Comparison of ENCODE assay signal across 9 cellular contexts in the genomic region with DNA sequence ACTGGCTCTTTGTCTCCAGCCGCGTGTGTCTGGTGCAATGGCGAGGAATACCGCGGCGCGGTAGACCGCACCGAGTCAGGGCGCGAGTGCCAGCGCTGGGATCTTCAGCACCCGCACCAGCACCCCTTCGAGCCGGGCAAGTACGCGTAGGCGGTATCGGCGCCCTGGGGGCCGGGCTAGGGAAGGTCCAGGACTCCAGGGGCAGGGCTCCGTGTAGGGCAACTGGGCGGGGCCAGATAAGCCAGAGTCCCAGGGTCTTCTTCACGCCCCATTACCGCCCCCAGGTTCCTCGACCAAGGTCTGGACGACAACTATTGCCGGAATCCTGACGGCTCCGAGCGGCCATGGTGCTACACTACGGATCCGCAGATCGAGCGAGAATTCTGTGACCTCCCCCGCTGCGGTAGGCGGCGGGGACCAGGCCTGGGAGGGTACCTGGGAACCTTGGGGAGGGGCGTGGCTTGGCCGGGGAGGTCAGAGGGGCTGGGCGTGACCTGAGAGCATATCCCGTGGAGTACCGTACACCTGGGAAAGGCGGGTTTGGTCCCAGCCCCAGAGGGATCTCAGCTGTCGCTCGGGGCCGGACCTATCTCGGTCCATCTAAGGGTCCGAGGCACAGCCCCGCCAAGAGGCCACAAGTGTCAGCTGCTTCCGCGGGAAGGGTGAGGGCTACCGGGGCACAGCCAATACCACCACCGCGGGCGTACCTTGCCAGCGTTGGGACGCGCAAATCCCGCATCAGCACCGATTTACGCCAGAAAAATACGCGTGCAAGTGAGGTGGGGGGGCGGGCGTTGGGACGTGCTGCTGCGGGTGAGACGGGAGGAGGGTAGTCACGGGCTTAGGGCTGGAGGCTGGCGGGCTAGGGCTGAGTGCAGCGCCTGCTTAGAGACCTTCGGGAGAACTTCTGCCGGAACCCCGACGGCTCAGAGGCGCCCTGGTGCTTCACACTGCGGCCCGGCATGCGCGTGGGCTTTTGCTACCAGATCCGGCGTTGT. TPM values are rescaled to one million over a fixed set of nuclear protein-coding genes. Genes with fewer than 3 reads are reported as not detected.
DNase-seq lines count a peak whose midpoint lies in the region; ATAC-seq and TF ChIP-seq lines count a peak whose summit lies in the region.
"Not testable (repeated sequence)": the region's sequence is repeated elsewhere in the genome, so short reads cannot be mapped to it uniquely, and the experiment has no call there.
"Had no signal": no experiment of that assay in that cellular context is flagged by ENCODE, and none has a peak within 500 bp of the region (broad histone marks: within the 10 kb centered on the region; RNA-seq: fewer than 3 reads in every experiment).

No MANE protein-coding gene starts in this region.

- peak overlapping the region in 1 of 3 donors; percentile 53 for H3K27ac Mint-ChIP-seq in CD4-positive, CD25-positive, alpha-beta regulatory T cell
- not testable (repeated sequence) for H3K27ac Mint-ChIP-seq in WTC11; stimulated activated effector memory CD8-positive, alpha-beta T cell treated with anti-CD3 and anti-CD28 coated beads, Interleukin-12 subunit alpha, Interleukin-12 subunit beta, amount 100 ng/mL, for 72 hours

- not testable (repeated sequence) for TF ChIP-seq CTCF in WTC11 (IDR thresholded peaks at IDR 0.05); body of pancreas (IDR thresholded peaks at IDR 0.05); left lung (IDR thresholded peaks at IDR 0.05); ovary (IDR thresholded peaks at IDR 0.05)

- H3K36me3 Mint-ChIP-seq in CD4-positive, CD25-positive, alpha-beta regulatory T cell; WTC11; activated T-cell treated with anti-CD3 and anti-CD28 coated beads, Interleukin-2, amount 50 U/mL, for 4 hours (ENCODE audit: insufficient read depth); stimulated activated effector memory CD8-positive, alpha-beta T cell treated with anti-CD3 and anti-CD28 coated beads, Interleukin-12 subunit alpha, Interleukin-12 subunit beta, amount 100 ng/mL, for 72 hours: not testable (repeated sequence)

- peak overlapping the region in 3 of 4 donors; percentile 72 to 78 (median 72) for H3K4me3 Mint-ChIP-seq in CD4-positive, CD25-positive, alpha-beta regulatory T cell
- H3K4me3 Mint-ChIP-seq in WTC11 = peak overlapping the region; percentile 55
- H3K4me3 Mint-ChIP-seq in activated T-cell treated with anti-CD3 and anti-CD28 coated beads, Interleukin-2, amount 50 U/mL, for 4 hours = peak overlapping the region; percentile 46
- H3K4me3 Mint-ChIP-seq in stimulated activated effector memory CD8-positive, alpha-beta T cell treated with anti-CD3 and anti-CD28 coated beads, Interleukin-12 subunit alpha, Interleukin-12 subunit beta, amount 100 ng/mL, for 72 hours = peak overlapping the region; percentile 20

- not testable (repeated sequence) for H3K4me1 Mint-ChIP-seq in CD4-positive, CD25-positive, alpha-beta regulatory T cell; WTC11; activated T-cell treated with anti-CD3 and anti-CD28 coated beads, Interleukin-2, amount 50 U/mL, for 4 hours (ENCODE audit: low read depth); stimulated activated effector memory CD8-positive, alpha-beta T cell treated with anti-CD3 and anti-CD28 coated beads, Interleukin-12 subunit alpha, Interleukin-12 subunit beta, amount 100 ng/mL, for 72 hours

- TF ChIP-seq POLR2A in body of pancreas (IDR thresholded peaks at IDR 0.05) = peak in 1 of 3 donors; percentile 36
- TF ChIP-seq POLR2A in ovary (IDR thresholded peaks at IDR 0.05) = not testable (repeated sequence)

- CTCF ChIA-PET in WTC11 (lab: Charles Lee) = not testable (repeated sequence)

- 0 to 2% methylated on average over 2 to 16 of the region's 84 CpGs for WGBS in body of pancreas, 2 donors
- 5 to 13% (median 5%) methylated on average over 24 to 45 of the region's 84 CpGs for WGBS in ovary, 3 donors

- TF ChIP-seq EP300 in ovary (IDR thresholded peaks at IDR 0.05) = not testable (repeated sequence)

- H3K4me1 ChIP-seq in CD4-positive, CD25-positive, alpha-beta regulatory T cell (ENCODE audit: control insufficient read depth, insufficient read depth, low read length, poor library complexity, severe bottlenecking) = peaks cover 30% of the 10 kb centered on the region
- H3K4me1 ChIP-seq in body of pancreas = peaks cover 25% of the 10 kb centered on the region
- peaks cover 20 to 29% of the 10 kb centered on the region in 2 donors for H3K4me1 ChIP-seq in left lung
- peaks cover 12% of the 10 kb centered on the region for H3K4me1 ChIP-seq in ovary (ENCODE audit: insufficient read depth)

- H3K27me3 ChIP-seq in CD4-positive, CD25-positive, alpha-beta regulatory T cell (ENCODE audit: control insufficient read depth, insufficient read depth, low read length); body of pancreas; ovary: not testable (repeated sequence)
- H3K27me3 ChIP-seq in left lung = peaks cover 0 to 28% of the 10 kb centered on the region in 2 donors

- H3K36me3 ChIP-seq in CD4-positive, CD25-positive, alpha-beta regulatory T cell (ENCODE audit: control insufficient read depth, insufficient read depth, low read length); body of pancreas (replicated peaks in 1 of 2; ENCODE audit: insufficient read depth in 1 of 2, low read depth in 2 of 2); left lung; ovary: not testable (repeated sequence)

- not testable (repeated sequence) for H3K9me3 Mint-ChIP-seq in CD4-positive, CD25-positive, alpha-beta regulatory T cell; WTC11; activated T-cell treated with anti-CD3 and anti-CD28 coated beads, Interleukin-2, amount 50 U/mL, for 4 hours; stimulated activated effector memory CD8-positive, alpha-beta T cell treated with anti-CD3 and anti-CD28 coated beads, Interleukin-12 subunit alpha, Interleukin-12 subunit beta, amount 100 ng/mL, for 72 hours

- H3K4me3 ChIP-seq in CD4-positive, CD25-positive, alpha-beta regulatory T cell (ENCODE audit: low read depth, low read length); body of pancreas; ovary: not testable (repeated sequence)
- H3K4me3 ChIP-seq in left lung = peak overlapping the region in 1 of 2 donors; percentile 27

- ATAC-seq in CD4-positive, CD25-positive, alpha-beta regulatory T cell (ENCODE audit: low read depth in 2 of 2); Right ventricle myocardium inferior: not testable (repeated sequence)
- ATAC-seq in WTC11 (peak; percentile 68), body of pancreas (peak; percentile 81), left lung (peak; percentile 77)
- peak; percentile 9 to 13 for ATAC-seq in activated T-cell treated with anti-CD3 and anti-CD28 coated beads, Interleukin-2, amount 50 U/mL, for 4 hours
- ATAC-seq in stimulated activated effector memory CD8-positive, alpha-beta T cell treated with anti-CD3 and anti-CD28 coated beads, Interleukin-12 subunit alpha, Interleukin-12 subunit beta, amount 100 ng/mL, for 72 hours = peak; percentile 4

- H3K9me3 ChIP-seq in CD4-positive, CD25-positive, alpha-beta regulatory T cell (ENCODE audit: control insufficient read depth in 2 of 2, low read length in 2 of 2); body of pancreas; left lung; ovary: not testable (repeated sequence)

- peak in 2 of 3 donors; percentile 13 to 36 for DNase-seq in CD4-positive, CD25-positive, alpha-beta regulatory T cell
- DNase-seq in WTC11 (ENCODE audit: low spot score) (peak; percentile 68), body of pancreas (peak; percentile 52 to 62 (median 58)), Right ventricle myocardium inferior (ENCODE audit: missing footprints) (peak; percentile 68), left lung (peak; percentile 32 to 75), ovary (peak; percentile 9 to 44 (median 17))
- DNase-seq in activated T-cell treated with anti-CD3 and anti-CD28 coated beads, Interleukin-2, amount 50 U/mL, for 4 hours = peak; percentile 36
- DNase-seq in stimulated activated effector memory CD8-positive, alpha-beta T cell treated with anti-CD3 and anti-CD28 coated beads, Interleukin-12 subunit alpha, Interleukin-12 subunit beta, amount 100 ng/mL, for 72 hours (ENCODE audit: low spot score in 2 of 2) = peak in 1 of 2 donors; percentile 62

- intact Hi-C loops in body of pancreas (cut with DNase I); Right ventricle myocardium inferior (cut with DNase I); left lung (cut with DNase I); ovary (cut with DNase I): not testable (repeated sequence)

- not testable (repeated sequence) for H3K27ac ChIP-seq in CD4-positive, CD25-positive, alpha-beta regulatory T cell (ENCODE audit: insufficient read depth, low read length, poor library complexity, severe bottlenecking); left lung; ovary
- peak overlapping the region in 3 of 4 donors; percentile 51 to 57 (median 53) for H3K27ac ChIP-seq in body of pancreas

- POLR2A ChIA-PET in WTC11 (lab: Charles Lee) = not testable (repeated sequence)

- H3K27me3 Mint-ChIP-seq in CD4-positive, CD25-positive, alpha-beta regulatory T cell; activated T-cell treated with anti-CD3 and anti-CD28 coated beads, Interleukin-2, amount 50 U/mL, for 4 hours (ENCODE audit: low read depth): not testable (repeated sequence)
- H3K27me3 Mint-ChIP-seq in WTC11 (ENCODE audit: low read depth) = peaks cover 15% of the 10 kb centered on the region

RNA-seq across cellular contexts. Expression of gene RNU1-3, which starts 19.3 kb away (rescaled TPM):
- 3,278 TPM for total RNA-seq in CD4-positive, CD25-positive, alpha-beta regulatory T cell
- polyA plus RNA-seq in CD4-positive, CD25-positive, alpha-beta regulatory T cell = 10 to 100 TPM in 1 of 4 donors, not detected in 3; 23.7 TPM
- total RNA-seq in WTC11 (2021) (1,028 to 1,267 TPM (median 1,197 TPM) in 3 replicates), body of pancreas (over 10,000 TPM in 1 of 2 donors, under 1 TPM in 1; under 0.01 to 15,479 TPM), Right ventricle myocardium inferior (4,572 TPM), left lung (1,000 to 10,000 TPM; 2,748 to 3,444 TPM), ovary (1,000 to 10,000 TPM in 5 of 7 donors, under 1 TPM in 2; under 0.01 to 7,521 (median 3,807) TPM)
- total RNA-seq in activated T-cell treated with anti-CD3 and anti-CD28 coated beads, Interleukin-2, amount 50 U/mL, for 4 hours = 1,000 to 10,000 TPM; 1,321 to 1,622 (median 1,616) TPM
- polyA plus RNA-seq in ovary = not detected
- total RNA-seq: right atrium auricular region had no signal

RNA-seq across cellular contexts. Expression of gene NBPF1, which starts 34.1 kb away (rescaled TPM):
- total RNA-seq in CD4-positive, CD25-positive, alpha-beta regulatory T cell = 13.0 TPM
- polyA plus RNA-seq in CD4-positive, CD25-positive, alpha-beta regulatory T cell = 1 to 10 TPM in 3 of 4 donors, under 1 TPM in 1; 0.49 to 3.7 (median 2.1) TPM
- total RNA-seq in WTC11 (2021) (17.5 to 18.3 TPM (median 17.9 TPM) in 3 replicates), body of pancreas (10 to 100 TPM; 22.3 to 41.5 TPM), Right ventricle myocardium inferior (12.4 TPM), left lung (10 to 100 TPM; 35.2 to 40.1 TPM), ovary (100 to 1,000 TPM in 1 of 7 donors, 10 to 100 TPM in 6; 30.4 to 111 (median 55.9) TPM)
- 1 to 10 TPM; 4.9 to 8.4 (median 5.8) TPM for total RNA-seq in activated T-cell treated with anti-CD3 and anti-CD28 coated beads, Interleukin-2, amount 50 U/mL, for 4 hours
- 10 to 100 TPM; 14.7 to 78.8 TPM for polyA plus RNA-seq in ovary

Comparison
In these comparisons a context has a peak if more than half of its experiments do, and no peak if none do; other contexts are left out.
1. H3K4me3 Mint-ChIP-seq: peak in every context shown above with its lines; median percentile 72 in CD4-positive, CD25-positive, alpha-beta regulatory T cell; 55 in WTC11; 46 in activated T-cell treated with anti-CD3 and anti-CD28 coated beads, Interleukin-2, amount 50 U/mL, for 4 hours; 20 in stimulated activated effector memory CD8-positive, alpha-beta T cell treated with anti-CD3 and anti-CD28 coated beads, Interleukin-12 subunit alpha, Interleukin-12 subunit beta, amount 100 ng/mL, for 72 hours.